ENCODE assay signal across 8 cellular contexts in the genomic region with DNA sequence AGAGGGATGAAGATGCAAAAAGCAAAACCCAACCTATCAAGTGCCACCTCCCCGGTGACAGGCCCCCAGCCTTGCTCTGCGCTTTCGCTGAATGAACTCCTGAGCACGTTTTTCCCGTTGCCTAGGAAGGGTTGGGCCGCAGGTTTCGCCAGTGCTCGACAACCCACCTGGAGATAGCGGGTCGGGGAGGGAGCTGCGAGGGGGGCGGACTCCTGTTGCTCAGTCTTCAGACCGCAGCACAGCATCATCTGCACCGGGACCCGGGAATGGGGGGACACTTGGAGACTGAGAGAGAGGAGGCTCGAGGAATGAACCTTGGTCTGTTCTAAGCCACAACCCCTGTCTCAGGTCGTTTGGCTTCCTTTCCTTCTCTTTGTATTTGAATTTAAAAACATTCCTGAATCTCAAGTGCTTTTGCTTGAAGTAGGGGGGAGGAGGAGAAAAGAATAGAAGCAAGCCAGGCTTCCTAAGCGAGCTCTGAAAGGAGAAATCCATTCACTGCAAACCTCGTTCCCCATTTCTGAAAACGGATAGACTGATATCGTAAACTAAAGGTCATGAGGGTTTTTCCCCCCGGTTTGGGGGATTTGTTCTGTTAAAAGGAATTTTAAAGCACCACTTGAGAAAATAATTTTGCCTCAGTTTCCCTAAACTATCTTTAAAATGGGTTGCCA. TPM values are rescaled to one million over a fixed set of nuclear protein-coding genes. Genes with fewer than 3 reads are reported as not detected.
DNase-seq lines count a peak whose midpoint lies in the region; ATAC-seq and TF ChIP-seq lines count a peak whose summit lies in the region.

No MANE protein-coding gene starts in this region.

- intact Hi-C loops in heart right ventricle (cut with DNase I) (loop anchor here in 1 of 10 donors (2.0 kb wide), 1 partner anchor 28 kb away; no protein-coding TSS in a partner anchor), left ventricle myocardium superior (cut with micrococcal nuclease) (no loop called here)

- TF ChIP-seq CTCF in heart right ventricle (IDR thresholded peaks at IDR 0.05) (no peak), glutamatergic neuron (IDR thresholded peaks at IDR 0.05; ENCODE audit: partially characterized antibody, unreplicated experiment) (no peak)

- H3K27me3 Mint-ChIP-seq in glutamatergic neuron (ENCODE audit: unreplicated experiment) = peaks cover 12% of the 10 kb centered on the region

- peaks cover 2% of the 10 kb centered on the region for H3K4me1 Mint-ChIP-seq in glutamatergic neuron (ENCODE audit: low read depth, unreplicated experiment)

- in situ Hi-C loops in G401 (cut with HindIII; ENCODE audit: low sequenced_read_pairs) = no loop called here

- H3K4me1 ChIP-seq in heart right ventricle = peaks cover 0 to 19% (median 9%) of the 10 kb centered on the region in 9 donors

- no peak overlapping the region for H3K27ac ChIP-seq in heart right ventricle

- DNase-seq in heart right ventricle = no peak
- no peak for DNase-seq in left ventricle myocardium superior
- DNase-seq in activated T-cell treated with anti-CD3 and anti-CD28 coated beads, Interleukin-2, amount 50 U/mL, for 1 hour = peak; percentile 38
- DNase-seq in glutamatergic neuron = peak; percentile 31
- peak; percentile 30 for DNase-seq in putamen (ENCODE audit: low spot score)
- DNase-seq in left lobe of liver (ENCODE audit: low spot score) = no peak
- DNase-seq in G401 (ENCODE audit: low spot score) = no peak

- H3K4me3 ChIP-seq in heart right ventricle = peak overlapping the region in 9 of 10 donors; percentile 37 to 60 (median 55)

- H3K27ac Mint-ChIP-seq in glutamatergic neuron (ENCODE audit: unreplicated experiment) = no peak overlapping the region

- H3K9me3 ChIP-seq in heart right ventricle = peaks cover 0 to 2% (median 0%) of the 10 kb centered on the region in 11 donors

- peak overlapping the region; percentile 80 for H3K4me3 Mint-ChIP-seq in glutamatergic neuron (ENCODE audit: unreplicated experiment)

- no peaks in the 10 kb centered on the region for H3K36me3 Mint-ChIP-seq in glutamatergic neuron (ENCODE audit: unreplicated experiment)

- H3K27me3 ChIP-seq in heart right ventricle = peaks cover 0 to 86% (median 52%) of the 10 kb centered on the region in 7 donors

- ATAC-seq in heart right ventricle = peak in 1 of 8 donors; percentile 18
- ATAC-seq in left ventricle myocardium superior = no peak
- no peak for ATAC-seq in GM21447 (IDR thresholded peaks at IDR 0.05; ENCODE audit: unreplicated experiment)
- ATAC-seq in left lobe of liver = no peak

- 5 to 6% methylated on average over 22 of the region's 22 CpGs for WGBS in heart right ventricle, 2 donors

- H3K9me3 Mint-ChIP-seq in glutamatergic neuron (ENCODE audit: unreplicated experiment) = no peaks in the 10 kb centered on the region

- H3K36me3 ChIP-seq in heart right ventricle = no peaks in the 10 kb centered on the region

RNA-seq across cellular contexts. Expression of gene AK5, which starts 1.2 kb away (rescaled TPM):
- total RNA-seq in heart right ventricle = 1 to 10 TPM in 4 of 10 donors, under 1 TPM in 6; 0.30 to 1.7 (median 0.97) TPM
- polyA plus RNA-seq in heart right ventricle = under 1 TPM; 0.25 to 0.51 TPM
- total RNA-seq in left ventricle myocardium superior = 0.42 TPM
- total RNA-seq in glutamatergic neuron (ENCODE audit: unreplicated experiment) = 0.91 TPM
- 0.15 TPM for total RNA-seq in left lobe of liver
- not detected in 2 replicates for total RNA-seq in G401 (2014; rRNA removed; shearing (Covaris generic))

Comparison
In these comparisons a context has a peak if more than half of its experiments do, and no peak if none do; other contexts are left out.
1. DNase-seq: peak in activated T-cell treated with anti-CD3 and anti-CD28 coated beads, Interleukin-2, amount 50 U/mL, for 1 hour (single experiment), glutamatergic neuron (single experiment) and putamen (single experiment); none in heart right ventricle (0 of 2), left ventricle myocardium superior (single experiment), left lobe of liver (single experiment) and G401 (single experiment).